14 cellular contexts compared by ENCODE assay signal in the genomic region with DNA sequence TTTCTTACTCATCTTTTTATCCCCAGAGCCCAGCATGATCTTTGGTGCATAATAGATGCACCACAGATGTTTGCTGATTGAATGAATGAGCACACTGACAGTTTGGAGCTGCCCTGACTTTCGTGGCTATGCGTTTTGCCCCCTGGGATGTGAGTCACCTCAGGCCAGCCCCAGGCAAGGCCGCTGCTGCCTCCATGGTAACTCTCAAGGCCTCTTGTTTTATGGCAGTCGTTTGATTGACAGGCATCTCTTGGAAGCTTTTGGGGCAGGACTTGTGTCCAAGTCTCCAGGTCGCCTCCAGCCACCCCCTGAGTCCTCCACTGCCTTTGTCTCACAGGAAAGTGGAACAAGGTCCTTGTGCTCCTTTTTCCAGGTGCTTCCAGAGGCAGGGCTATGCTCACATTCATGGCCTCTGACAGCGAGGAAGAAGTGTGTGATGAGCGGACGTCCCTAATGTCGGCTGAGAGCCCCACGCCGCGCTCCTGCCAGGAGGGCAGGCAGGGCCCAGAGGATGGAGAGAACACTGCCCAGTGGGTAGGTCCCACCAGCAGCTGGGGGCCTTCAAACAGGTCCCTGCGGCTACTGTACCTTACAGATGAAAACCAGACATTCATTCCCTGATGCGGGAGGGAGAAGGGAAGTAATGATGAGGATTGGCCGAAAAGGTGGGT. TPM values are rescaled to one million over a fixed set of nuclear protein-coding genes. Genes with fewer than 3 reads are reported as not detected.
DNase-seq lines count a peak whose midpoint lies in the region; ATAC-seq and TF ChIP-seq lines count a peak whose summit lies in the region.
"Had no signal": no experiment of that assay in that cellular context is flagged by ENCODE, and none has a peak within 500 bp of the region (broad histone marks: within the 10 kb centered on the region; RNA-seq: fewer than 3 reads in every experiment).

No MANE protein-coding gene starts in this region.

- no peak for DNase-seq in activated T-cell treated with anti-CD3 and anti-CD28 coated beads, Interleukin-2, amount 50 U/mL, for 72 hours
- DNase-seq in activated T-cell treated with anti-CD3 and anti-CD28 coated beads, Interleukin-2, amount 50 U/mL, for 1 hour = no peak
- no peak for DNase-seq in T-helper 17 cell
- DNase-seq in esophagus squamous epithelium (lab: John Stamatoyannopoulos, UW) = no peak
- no peak for DNase-seq in stimulated activated naive CD8-positive, alpha-beta T cell treated with anti-CD3 and anti-CD28 coated beads, Interleukin-15, amount 100 ng/mL, for 72 hours
- DNase-seq in SW480 (ENCODE audit: low spot score) = no peak
- DNase-seq in NCI-H2029 treated with DMSO at 0.1 percent for 48 hours (lab: John Stamatoyannopoulos, UW) = no peak
- DNase-seq: activated CD4-positive, CD25-positive, alpha-beta regulatory T cell; NCI-H1436; NCI-H774 had no signal

- no peaks in the 10 kb centered on the region for H3K9me3 Mint-ChIP-seq in activated T-cell treated with anti-CD3 and anti-CD28 coated beads, Interleukin-2, amount 50 U/mL, for 72 hours
- no peaks in the 10 kb centered on the region for H3K9me3 Mint-ChIP-seq in stimulated activated naive CD8-positive, alpha-beta T cell treated with anti-CD3 and anti-CD28 coated beads, Interleukin-15, amount 100 ng/mL, for 72 hours
- H3K9me3 Mint-ChIP-seq: mesothelial cell of epicardium had no signal

- ATAC-seq in activated T-cell treated with anti-CD3 and anti-CD28 coated beads, Interleukin-2, amount 50 U/mL, for 72 hours (replicated peaks in 1 of 2) = no peak
- ATAC-seq in T-helper 17 cell = no peak
- no peak for ATAC-seq in stimulated activated naive CD8-positive, alpha-beta T cell treated with anti-CD3 and anti-CD28 coated beads, Interleukin-15, amount 100 ng/mL, for 72 hours
- no peak for ATAC-seq in GM21723 (IDR thresholded peaks at IDR 0.05; ENCODE audit: unreplicated experiment)
- ATAC-seq: HCT116 had no signal

- H3K27me3 ChIP-seq in esophagus squamous epithelium = no peaks in the 10 kb centered on the region

- H3K4me3 ChIP-seq in esophagus squamous epithelium = no peak overlapping the region

- peak overlapping the region; percentile 89 for H3K27ac Mint-ChIP-seq in activated T-cell treated with anti-CD3 and anti-CD28 coated beads, Interleukin-2, amount 50 U/mL, for 72 hours
- H3K27ac Mint-ChIP-seq in T-helper 17 cell = peak overlapping the region; percentile 98
- peak overlapping the region; percentile 90 to 91 for H3K27ac Mint-ChIP-seq in stimulated activated naive CD8-positive, alpha-beta T cell treated with anti-CD3 and anti-CD28 coated beads, Interleukin-15, amount 100 ng/mL, for 72 hours

- peaks cover 16 to 49% (median 27%) of the 10 kb centered on the region in 3 donors for H3K4me1 ChIP-seq in esophagus squamous epithelium

- WGBS in esophagus squamous epithelium, 2 donors = 76 to 86% methylated on average over 6 to 10 of the region's 15 CpGs

- peaks cover 0 to 8% of the 10 kb centered on the region in 2 donors for H3K36me3 Mint-ChIP-seq in activated T-cell treated with anti-CD3 and anti-CD28 coated beads, Interleukin-2, amount 50 U/mL, for 72 hours (ENCODE audit: insufficient read depth in 2 of 2)
- H3K36me3 Mint-ChIP-seq in T-helper 17 cell (ENCODE audit: low read depth) = peaks cover 2% of the 10 kb centered on the region

- TF ChIP-seq CTCF in esophagus squamous epithelium (IDR thresholded peaks at IDR 0.05) = no peak

- TF ChIP-seq POLR2A in esophagus squamous epithelium (IDR thresholded peaks at IDR 0.05) = no peak

- peaks cover 6 to 55% (median 7%) of the 10 kb centered on the region in 3 donors for H3K36me3 ChIP-seq in esophagus squamous epithelium

- H3K4me3 Mint-ChIP-seq in activated T-cell treated with anti-CD3 and anti-CD28 coated beads, Interleukin-2, amount 50 U/mL, for 72 hours = peak overlapping the region; percentile 64 to 76
- H3K4me3 Mint-ChIP-seq in T-helper 17 cell = peak overlapping the region; percentile 89
- H3K4me3 Mint-ChIP-seq in stimulated activated naive CD8-positive, alpha-beta T cell treated with anti-CD3 and anti-CD28 coated beads, Interleukin-15, amount 100 ng/mL, for 72 hours = peak overlapping the region; percentile 59 to 75
- H3K4me3 Mint-ChIP-seq: mesothelial cell of epicardium had no signal

- intact Hi-C loops in esophagus squamous epithelium (cut with DNase I) = no loop called here

- peak overlapping the region; percentile 56 to 78 (median 72) for H3K27ac ChIP-seq in esophagus squamous epithelium

- peaks cover 59% of the 10 kb centered on the region for H3K4me1 Mint-ChIP-seq in activated T-cell treated with anti-CD3 and anti-CD28 coated beads, Interleukin-2, amount 50 U/mL, for 72 hours (ENCODE audit: low read depth)
- peaks cover 33% of the 10 kb centered on the region for H3K4me1 Mint-ChIP-seq in T-helper 17 cell
- peaks cover 58% of the 10 kb centered on the region for H3K4me1 Mint-ChIP-seq in stimulated activated naive CD8-positive, alpha-beta T cell treated with anti-CD3 and anti-CD28 coated beads, Interleukin-15, amount 100 ng/mL, for 72 hours

- no peaks in the 10 kb centered on the region for H3K27me3 Mint-ChIP-seq in activated T-cell treated with anti-CD3 and anti-CD28 coated beads, Interleukin-2, amount 50 U/mL, for 72 hours (ENCODE audit: low read depth)
- H3K27me3 Mint-ChIP-seq in T-helper 17 cell = no peaks in the 10 kb centered on the region
- no peaks in the 10 kb centered on the region for H3K27me3 Mint-ChIP-seq in stimulated activated naive CD8-positive, alpha-beta T cell treated with anti-CD3 and anti-CD28 coated beads, Interleukin-15, amount 100 ng/mL, for 72 hours
- H3K27me3 Mint-ChIP-seq: progenitor cell of endocrine pancreas had no signal

- H3K9me3 ChIP-seq in T-helper 17 cell (ENCODE audit: control insufficient read depth, low read length, poor library complexity, severe bottlenecking) = no peaks in the 10 kb centered on the region
- no peaks in the 10 kb centered on the region for H3K9me3 ChIP-seq in esophagus squamous epithelium

RNA-seq across cellular contexts. Expression of a gene that starts 11.2 kb away (rescaled TPM):
- 10 to 100 TPM; 10.7 to 11.7 TPM for total RNA-seq in activated T-cell treated with anti-CD3 and anti-CD28 coated beads, Interleukin-2, amount 50 U/mL, for 72 hours
- total RNA-seq in T-helper 17 cell (1 to 10 TPM; 2.0 to 3.4 TPM), esophagus squamous epithelium (10 to 100 TPM in 3 of 4 donors, 1 to 10 TPM in 1; 8.3 to 23.5 (median 17.8) TPM)

RNA-seq across cellular contexts. Expression of a gene that starts 58.4 kb away (rescaled TPM):
- 10 to 100 TPM; 24.2 to 32.2 TPM for total RNA-seq in activated T-cell treated with anti-CD3 and anti-CD28 coated beads, Interleukin-2, amount 50 U/mL, for 72 hours
- total RNA-seq in T-helper 17 cell = 10 to 100 TPM; 30.7 to 37.3 TPM
- total RNA-seq in esophagus squamous epithelium = 10 to 100 TPM in 3 of 4 donors, 1 to 10 TPM in 1; 9.3 to 37.8 (median 16.9) TPM
